Comparison of ENCODE assay signal across 17 cellular contexts in the genomic region with DNA sequence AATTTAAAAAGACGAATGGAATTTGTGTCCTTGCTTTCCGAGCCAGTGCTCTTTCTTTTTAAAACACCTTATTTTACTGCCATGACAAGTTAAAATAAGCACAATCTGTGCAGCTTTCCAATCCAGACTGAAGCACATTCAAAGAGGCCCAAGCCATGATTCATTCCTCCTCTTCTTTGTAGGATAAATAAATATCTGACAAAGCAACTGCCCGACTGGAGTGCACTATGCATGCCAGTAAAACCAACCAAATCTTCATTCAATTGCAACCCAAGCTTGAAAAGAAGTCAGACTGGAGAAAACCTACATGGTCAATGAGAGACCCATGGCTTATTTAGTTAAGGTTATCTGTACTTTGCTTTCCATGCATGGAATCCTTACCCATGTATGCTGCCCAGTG.
A peak's percentile ranks its signal among the peaks of the same experiment; 100 is the strongest.
DNase-seq lines count a peak whose midpoint lies in the region; ATAC-seq and TF ChIP-seq lines count a peak whose summit lies in the region.
"Had no signal": no experiment of that assay in that cellular context is flagged by ENCODE, and none has a peak within 500 bp of the region (broad histone marks: within the 10 kb centered on the region; RNA-seq: fewer than 3 reads in every experiment).

No MANE protein-coding gene starts in this region.

- H3K9me3 Mint-ChIP-seq in stimulated activated effector memory CD8-positive, alpha-beta T cell treated with anti-CD3 and anti-CD28 coated beads, Interleukin-12 subunit alpha, Interleukin-12 subunit beta, amount 100 ng/mL, for 72 hours = no peaks in the 10 kb centered on the region

- DNase-seq in ELR (ENCODE audit: low read depth) (peak; percentile 55), fibroblast of gingiva (ENCODE audit: low read depth) (peak; percentile 51), AG08395 (ENCODE audit: low spot score) (no peak), DMS 273 treated with DMSO at 0.1 percent for 48 hours (lab: John Stamatoyannopoulos, UW) (no peak)
- no peak for DNase-seq in stimulated activated effector memory CD8-positive, alpha-beta T cell treated with anti-CD3 and anti-CD28 coated beads, Interleukin-12 subunit alpha, Interleukin-12 subunit beta, amount 100 ng/mL, for 72 hours (ENCODE audit: low spot score in 2 of 2)
- DNase-seq: activated CD4-positive, alpha-beta memory T cell treated with anti-CD3 and anti-CD28 coated beads, Interleukin-2, amount 10 ng/mL, durations not matched to agents 7 days and 5 days; effector CD4-positive, alpha-beta T cell; GOT3; MM.1S; naive B cell; NCI-H1930; NCI-H510A treated with DMSO at 0.1 percent for 48 hours had no signal

- H3K4me3 Mint-ChIP-seq in stimulated activated effector memory CD8-positive, alpha-beta T cell treated with anti-CD3 and anti-CD28 coated beads, Interleukin-12 subunit alpha, Interleukin-12 subunit beta, amount 100 ng/mL, for 72 hours = no peak overlapping the region
- H3K4me3 Mint-ChIP-seq: activated CD4-positive, alpha-beta memory T cell treated with anti-CD3 and anti-CD28 coated beads, Interleukin-2, amount 10 ng/mL, durations not matched to agents 7 days and 5 days; naive B cell had no signal

- TF ChIP-seq CTCF in WI38 (IDR thresholded peaks at IDR 0.05; ENCODE audit: low read depth, low read length) = no peak

- H3K4me3 ChIP-seq in WI38 (ENCODE audit: low read depth, low read length) = peak overlapping the region; percentile 20
- H3K4me3 ChIP-seq: breast epithelium had no signal

- H3K27ac Mint-ChIP-seq in stimulated activated effector memory CD8-positive, alpha-beta T cell treated with anti-CD3 and anti-CD28 coated beads, Interleukin-12 subunit alpha, Interleukin-12 subunit beta, amount 100 ng/mL, for 72 hours = peak overlapping the region; percentile 10
- H3K27ac Mint-ChIP-seq: activated CD4-positive, alpha-beta memory T cell treated with anti-CD3 and anti-CD28 coated beads, Interleukin-2, amount 10 ng/mL, durations not matched to agents 7 days and 5 days; activated T-helper 2 cell treated with anti-CD3 and anti-CD28 coated beads, Interferon-gamma antibody, Interleukin-2, Interleukin-4, amounts not matched to agents 10 μg/mL and 5 μg/mL and 100 μg/mL, durations not matched to agents 14 hours and 24 hours and 36 hours had no signal

- H3K4me1 Mint-ChIP-seq in stimulated activated effector memory CD8-positive, alpha-beta T cell treated with anti-CD3 and anti-CD28 coated beads, Interleukin-12 subunit alpha, Interleukin-12 subunit beta, amount 100 ng/mL, for 72 hours = peaks cover 37% of the 10 kb centered on the region

- ATAC-seq in stimulated activated effector memory CD8-positive, alpha-beta T cell treated with anti-CD3 and anti-CD28 coated beads, Interleukin-12 subunit alpha, Interleukin-12 subunit beta, amount 100 ng/mL, for 72 hours = no peak
- no peak for ATAC-seq in HG03460 (IDR thresholded peaks at IDR 0.05; ENCODE audit: unreplicated experiment)
- ATAC-seq in HG03025 (IDR thresholded peaks at IDR 0.05; ENCODE audit: low FRiP score, unreplicated experiment) = no peak

- peaks cover 78% of the 10 kb centered on the region for H3K36me3 Mint-ChIP-seq in stimulated activated effector memory CD8-positive, alpha-beta T cell treated with anti-CD3 and anti-CD28 coated beads, Interleukin-12 subunit alpha, Interleukin-12 subunit beta, amount 100 ng/mL, for 72 hours

Comparison
In these comparisons a context has a peak if more than half of its experiments do, and no peak if none do; other contexts are left out.
1. DNase-seq: peak in ELR (single experiment) and fibroblast of gingiva (single experiment); none in stimulated activated effector memory CD8-positive, alpha-beta T cell treated with anti-CD3 and anti-CD28 coated beads, Interleukin-12 subunit alpha, Interleukin-12 subunit beta, amount 100 ng/mL, for 72 hours (0 of 2), AG08395 (single experiment) and DMS 273 treated with DMSO at 0.1 percent for 48 hours (single experiment).